Comparison of ENCODE assay signal across 15 cellular contexts in genomic region chr6:128225610-128226009, GRCh38.
DNase-seq lines count a peak whose midpoint lies in the region; ATAC-seq, FAIRE-seq and TF ChIP-seq lines count a peak whose summit lies in the region.
"Had no signal": no experiment of that assay in that cellular context is flagged by ENCODE, and none has a peak within 500 bp of the region (broad histone marks: within the 10 kb centered on the region; RNA-seq: fewer than 3 reads in every experiment).

No MANE protein-coding gene starts in this region.

- H2BK120ac ChIP-seq in IMR-90 (ENCODE audit: low read depth, low read length), result no peak overlapping the region

- H3K9me3 ChIP-seq in A549 (no peaks in the 10 kb centered on the region), IMR-90 (ENCODE audit: control insufficient read depth, insufficient read depth, low read length) (no peaks in the 10 kb centered on the region), small intestine (ENCODE audit: control insufficient read depth, low read depth) (no peaks in the 10 kb centered on the region)
- H3K9me3 ChIP-seq: BLaER1 treated with 17β-estradiol and CSF1 and Interleukin-3, amounts not matched to agents 10 nM and 100 nM had no signal

- no peak overlapping the region for H3K4ac ChIP-seq in IMR-90 (ENCODE audit: low read depth, low read length)

- no peak for FAIRE-seq in A549 (lab: Jason Lieb, UNC)
- peak; percentile 94 for FAIRE-seq in frontal cortex (lab: Jason Lieb, UNC)
- FAIRE-seq in small intestine (lab: Jason Lieb, UNC), result peak; percentile 74
- FAIRE-seq: G401.6, GM12891, H54 had no signal

- H3K4me2 ChIP-seq in A549, result no peak overlapping the region
- H3K4me2 ChIP-seq in IMR-90 (ENCODE audit: low read depth, low read length), result no peak overlapping the region
- H3K4me2 ChIP-seq: BLaER1 treated with 17β-estradiol and CSF1 and Interleukin-3, amounts not matched to agents 10 nM and 100 nM had no signal

- no peak overlapping the region for H4K8ac ChIP-seq in IMR-90 (ENCODE audit: low read depth in 2 of 2, low read length in 2 of 2)

- no peak overlapping the region for H3K9ac ChIP-seq in IMR-90 (ENCODE audit: low read depth, low read length)
- H3K9ac ChIP-seq: BLaER1 treated with 17β-estradiol and CSF1 and Interleukin-3, amounts not matched to agents 10 nM and 100 nM; GM23248 had no signal

- no peak overlapping the region for H2AFZ ChIP-seq in IMR-90 (replicated peaks; ENCODE audit: low read length, poor library complexity)
- H2AFZ ChIP-seq: GM23248 had no signal

- H2BK5ac ChIP-seq in IMR-90 (ENCODE audit: low read depth, low read length, poor library complexity, severe bottlenecking), result no peak overlapping the region

- no peak for ATAC-seq in A549
- no peak for ATAC-seq in IMR-90 (ENCODE audit: low read depth)
- ATAC-seq in GM19023 (IDR thresholded peaks at IDR 0.05; ENCODE audit: unreplicated experiment), result no peak
- ATAC-seq: CD8-positive, alpha-beta T cell had no signal

- no peak overlapping the region for H4K5ac ChIP-seq in IMR-90 (ENCODE audit: low read depth, low read length)

- no peak overlapping the region for H2AK5ac ChIP-seq in IMR-90 (ENCODE audit: low read depth, low read length)

- no peak overlapping the region for H3K4me3 ChIP-seq in A549
- H3K4me3 ChIP-seq in IMR-90 (ENCODE audit: insufficient read depth, low read depth, low read length), result no peak overlapping the region
- no peak overlapping the region for H3K4me3 ChIP-seq in small intestine (ENCODE audit: low read depth in 1 of 2, low read length in 2 of 2)
- H3K4me3 ChIP-seq: BLaER1 treated with 17β-estradiol and CSF1 and Interleukin-3, amounts not matched to agents 10 nM and 100 nM; GM23248 had no signal

- POLR2A ChIA-PET in A549 (lab: Yijun Ruan, JAX) (no interaction called here), IMR-90 (lab: Charles Lee; ENCODE audit: unreplicated experiment) (no interaction called here)

- H3K79me1 ChIP-seq in IMR-90 (ENCODE audit: low read depth in 1 of 2, low read length in 2 of 2), result peaks cover 3 to 17% of the 10 kb centered on the region in 2 experiments; a peak in 3 of 4 replicates

- in situ Hi-C loops in IMR-90 (cut with MboI; ENCODE audit: low sequenced_read_pairs), result no loop called here
- in situ Hi-C loops in KBM-7 (cut with MboI; ENCODE audit: low pct_unique_long_range_greater_than_20kb, low sequenced_read_pairs), result no loop called here

- DNase-seq in A549 (ENCODE audit: low read depth in 1 of 2, low spot score in 1 of 2) (no peak), IMR-90 (no peak), frontal cortex (ENCODE audit: low spot score in 2 of 2) (no peak), small intestine (no peak), SHP77 treated with DMSO at 0.1 percent for 48 hours (lab: John Stamatoyannopoulos, UW) (no peak), KBM-7 (no peak)
- DNase-seq: CD8-positive, alpha-beta T cell; GM23248; HCEC 1CT; Karpas-422 had no signal

- TF ChIP-seq CTCF in A549 (IDR thresholded peaks at IDR 0.05) (no peak), IMR-90 (conservative IDR thresholded peaks at IDR 0.05; ENCODE audit: low read depth, low read length) (no peak)

- no peak overlapping the region for H2BK20ac ChIP-seq in IMR-90 (ENCODE audit: low read depth, low read length)

- BruUV-seq in IMR-90 (replicated peaks; lab: Mats Ljungman, UMichigan), result no TSS peak

- H3K9me1 ChIP-seq in IMR-90 (ENCODE audit: insufficient read depth, low read length), result no peaks in the 10 kb centered on the region; the same call in 1 of the 2 replicates

- H2BK15ac ChIP-seq in IMR-90 (ENCODE audit: low read depth, low read length), result no peak overlapping the region

- no peak overlapping the region for H3K27ac ChIP-seq in A549
- no peak overlapping the region for H3K27ac ChIP-seq in IMR-90 (ENCODE audit: insufficient read depth, low read length)
- no peak overlapping the region for H3K27ac ChIP-seq in small intestine (ENCODE audit: low read depth in 1 of 2, low read length in 1 of 2)
- H3K27ac ChIP-seq: BLaER1 treated with 17β-estradiol and CSF1 and Interleukin-3, amounts not matched to agents 10 nM and 100 nM; GM23248 had no signal

- H2AK9ac ChIP-seq in IMR-90 (replicated peaks; ENCODE audit: low read depth, low read length, poor library complexity), result no peak overlapping the region

- no peak for TF ChIP-seq EP300 in A549 (IDR thresholded peaks at IDR 0.05)

- TF ChIP-seq POLR2A in A549 (IDR thresholded peaks at IDR 0.05; ENCODE audit: low read length) (no peak), IMR-90 (IDR thresholded peaks at IDR 0.05; ENCODE audit: low read depth, low read length) (no peak)

- H3K18ac ChIP-seq in IMR-90 (ENCODE audit: low read depth, low read length), result no peak overlapping the region

- H3K14ac ChIP-seq in IMR-90 (replicated peaks; ENCODE audit: low read depth, low read length), result no peak overlapping the region

- no peaks in the 10 kb centered on the region for H4K20me1 ChIP-seq in IMR-90 (ENCODE audit: insufficient read depth, low read length)
- H4K20me1 ChIP-seq: BLaER1 treated with 17β-estradiol and CSF1 and Interleukin-3, amounts not matched to agents 10 nM and 100 nM had no signal

- CTCF ChIA-PET in A549 (lab: Yijun Ruan, JAX), result no interaction called here
- CTCF ChIA-PET in IMR-90 (lab: Yijun Ruan, JAX), result interaction anchor here (0.7 kb wide), 1 partner anchor 34 kb away, joined by 3 read pairs; no protein-coding TSS in a partner anchor

- dilution Hi-C loops in IMR-90 (cut with HindIII; ENCODE audit: low sequenced_read_pairs, unreplicated experiment), result no loop called here

- H3K56ac ChIP-seq in IMR-90 (ENCODE audit: extremely low read depth, insufficient read depth, low read length), result no peak overlapping the region

- intact Hi-C loops in IMR-90 (cut with micrococcal nuclease), result no loop called here

- H3K27me3 ChIP-seq in IMR-90 (ENCODE audit: control insufficient read depth, insufficient read depth, low read length) (no peaks in the 10 kb centered on the region), small intestine (ENCODE audit: control insufficient read depth in 2 of 2, insufficient read depth in 2 of 2, low read length in 2 of 2) (no peaks in the 10 kb centered on the region)
- H3K27me3 ChIP-seq: BLaER1 treated with 17β-estradiol and CSF1 and Interleukin-3, amounts not matched to agents 10 nM and 100 nM had no signal

- H4K91ac ChIP-seq in IMR-90 (ENCODE audit: insufficient read depth, low read depth, low read length), result no peak overlapping the region

- TF ChIP-seq RAD21 in A549 (conservative IDR thresholded peaks at IDR 0.05 in 1 of 2, IDR thresholded peaks at IDR 0.05 in 1 of 2) (no peak), IMR-90 (IDR thresholded peaks at IDR 0.05; ENCODE audit: low read length) (no peak)

- peak overlapping the region; percentile 11; the same call in 1 of the 2 replicates for H3K23ac ChIP-seq in IMR-90 (ENCODE audit: low read depth, low read length)

- H3K36me3 ChIP-seq in IMR-90 (ENCODE audit: control insufficient read depth, insufficient read depth, low read length) (no peaks in the 10 kb centered on the region), small intestine (ENCODE audit: control insufficient read depth in 2 of 2, insufficient read depth in 2 of 2, low read length in 2 of 2) (no peaks in the 10 kb centered on the region)
- H3K36me3 ChIP-seq: BLaER1 treated with 17β-estradiol and CSF1 and Interleukin-3, amounts not matched to agents 10 nM and 100 nM had no signal

- no peaks in the 10 kb centered on the region for H3K4me1 ChIP-seq in A549
- H3K4me1 ChIP-seq in IMR-90 (ENCODE audit: control insufficient read depth, insufficient read depth, low read length), result peaks cover 2% of the 10 kb centered on the region; the same call in 1 of the 2 replicates
- peaks cover 0 to 2% of the 10 kb centered on the region in 2 donors for H3K4me1 ChIP-seq in small intestine (ENCODE audit: control insufficient read depth in 2 of 2, insufficient read depth in 1 of 2, low read depth in 1 of 2, low read length in 1 of 2)

TF ChIP-seq in A549, 52 proteins besides CTCF, POLR2A, EP300 and RAD21:
- no peak for TF ChIP-seq NR3C1 (IDR thresholded peaks at IDR 0.05)
- TF ChIP-seq MAFK (IDR thresholded peaks at IDR 0.05; ENCODE audit: partially characterized antibody), result peak; percentile 68
- no peak for TF ChIP-seq HDAC2 (IDR thresholded peaks at IDR 0.05)
- no peak for TF ChIP-seq EHF (CRISPR knock-in tag; IDR thresholded peaks at IDR 0.05)

TF ChIP-seq in IMR-90, 13 proteins besides CTCF, POLR2A, EP300 and RAD21:
- TF ChIP-seq CHD1 (IDR thresholded peaks at IDR 0.05; ENCODE audit: low read depth, low read length) (no peak), MAFK (IDR thresholded peaks at IDR 0.05; ENCODE audit: low read depth, low read length) (peak; percentile 77)
